ENCODE assay signal across 1 cellular context in genomic region chr1:236065509-236066005, GRCh38.
TF ChIP-seq lines count a peak whose summit lies in the region.

No MANE protein-coding gene starts in this region.

TF ChIP-seq in H1, 55 proteins besides CTCF, POLR2A, EP300 and RAD21 (continued from another document):
- TF ChIP-seq E2F6 (IDR thresholded peaks at IDR 0.05) (peak; percentile 59; the same call in 1 of the 2 replicates), NRF1 (IDR thresholded peaks at IDR 0.05; ENCODE audit: low read depth, low read length) (no peak), TBP (IDR thresholded peaks at IDR 0.05; ENCODE audit: low read depth, low read length) (no peak), POU5F1 (IDR thresholded peaks at IDR 0.05; ENCODE audit: low read depth, low read length) (no peak), FOSL1 (IDR thresholded peaks at IDR 0.05; ENCODE audit: insufficient read depth, low read depth, low read length) (no peak), KDM4A (IDR thresholded peaks at IDR 0.05; ENCODE audit: low read depth, low read length, severe bottlenecking) (peak; percentile 30), RFX5 (IDR thresholded peaks at IDR 0.05; ENCODE audit: borderline replicate concordance, low read depth, low read length) (no peak), HDAC6 (IDR thresholded peaks at IDR 0.05; ENCODE audit: low read depth, low read length) (no peak), MAFK (IDR thresholded peaks at IDR 0.05; ENCODE audit: low read depth, low read length) (no peak), HDAC2 (IDR thresholded peaks at IDR 0.05; ENCODE audit: borderline replicate concordance in 1 of 2, low read depth in 2 of 2, low read length in 2 of 2) (no peak), SP1 (IDR thresholded peaks at IDR 0.05; ENCODE audit: low read depth, low read length) (no peak), CBX8 (IDR thresholded peaks at IDR 0.05; ENCODE audit: borderline replicate concordance, low read depth, low read length) (no peak), BCL11A (IDR thresholded peaks at IDR 0.05; ENCODE audit: low read depth in 2 of 2, low read length in 2 of 2) (no peak), SAP30 (IDR thresholded peaks at IDR 0.05; ENCODE audit: insufficient read depth, insufficient replicate concordance, low read length) (no peak), CEBPB (IDR thresholded peaks at IDR 0.05; ENCODE audit: low read depth, low read length) (no peak)
